8 cellular contexts compared by ENCODE assay signal in the genomic region with DNA sequence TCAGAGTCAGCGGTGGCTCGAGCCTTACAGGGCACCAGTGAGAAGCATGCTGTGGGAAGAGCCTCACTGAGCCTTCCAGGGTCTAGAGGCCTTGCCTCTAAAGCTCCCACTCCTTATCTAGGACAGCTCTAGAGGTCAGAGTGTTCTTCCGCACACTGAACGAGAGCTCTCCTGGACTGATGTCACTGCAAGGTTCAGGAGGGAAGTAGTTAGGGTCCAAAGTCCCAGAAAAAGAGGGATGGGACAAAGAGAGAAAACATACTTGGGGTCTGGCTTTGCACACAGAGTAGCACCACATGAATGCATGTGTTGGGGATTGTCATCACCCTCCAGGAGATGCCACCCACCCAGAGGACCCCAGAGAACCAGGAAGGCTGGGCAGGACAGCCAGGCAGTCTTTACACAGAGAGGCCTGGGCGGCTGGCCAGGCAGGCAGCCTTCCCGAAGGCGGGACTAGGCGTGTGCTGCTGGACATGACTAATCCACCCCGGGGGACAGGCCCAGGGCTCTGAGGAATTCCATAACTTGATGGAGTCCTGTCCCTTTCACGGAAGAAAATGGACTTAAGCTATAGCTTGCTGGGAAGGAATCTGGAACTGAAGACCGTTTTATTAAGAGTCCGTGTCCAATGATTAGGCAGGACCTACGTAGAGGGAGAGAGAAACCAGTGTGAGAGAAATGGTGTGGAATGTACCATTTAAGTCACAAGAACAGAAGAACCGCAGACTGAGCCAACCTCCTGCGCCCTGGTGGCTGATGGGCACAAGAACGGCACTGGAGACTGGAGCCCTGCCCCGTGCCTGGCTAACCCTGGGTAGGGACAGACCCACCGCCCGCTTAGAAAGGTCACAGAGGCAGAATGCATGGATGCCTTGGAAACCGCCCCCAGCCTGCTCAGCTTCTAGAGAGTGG. TPM values are rescaled to one million over a fixed set of nuclear protein-coding genes. Genes with fewer than 3 reads are reported as not detected.
DNase-seq lines count a peak whose midpoint lies in the region; ATAC-seq, FAIRE-seq and TF ChIP-seq lines count a peak whose summit lies in the region.

No MANE protein-coding gene starts in this region.

- no peak for FAIRE-seq in GM19239 (lab: Jason Lieb, UNC)

- TF ChIP-seq CTCF in RWPE2 (IDR thresholded peaks at IDR 0.05; ENCODE audit: poor library complexity, severe bottlenecking) = no peak

- H3K4me1 ChIP-seq in RWPE2 (ENCODE audit: insufficient read depth, poor library complexity, severe bottlenecking) = peaks cover 37% of the 10 kb centered on the region

- no peaks in the 10 kb centered on the region for H3K9me3 ChIP-seq in RWPE2 (ENCODE audit: severe bottlenecking)

- DNase-seq in AG08395 (ENCODE audit: low spot score) (peak; percentile 97), RWPE2 (ENCODE audit: low spot score) (no peak), fibroblast of peridontal ligament (ENCODE audit: extremely low read depth) (peak; percentile 92), occipital lobe (lab: John Stamatoyannopoulos, UW) (peak; percentile 27), NCI-H2227 (lab: John Stamatoyannopoulos, UW; ENCODE audit: unreplicated experiment) (no peak), DMS153 (lab: John Stamatoyannopoulos, UW) (no peak), GM19239 (ENCODE audit: insufficient read length, low spot score) (no peak)
- DNase-seq in effector CD4-positive, alpha-beta T cell = no peak

- ATAC-seq in RWPE2 (ENCODE audit: low read depth) = peak; percentile 40

- H3K4me3 ChIP-seq in RWPE2 (ENCODE audit: severe bottlenecking) = no peak overlapping the region

- H3K27me3 ChIP-seq in RWPE2 (ENCODE audit: insufficient read depth, poor library complexity, severe bottlenecking) = no peaks in the 10 kb centered on the region

- H3K36me3 ChIP-seq in RWPE2 (ENCODE audit: low read depth) = peaks cover 85% of the 10 kb centered on the region

- peak overlapping the region; percentile 67 for H3K27ac ChIP-seq in RWPE2 (ENCODE audit: poor library complexity, severe bottlenecking)

RNA-seq across cellular contexts. Expression of a gene that starts 16.7 kb away (rescaled TPM):
- total RNA-seq in occipital lobe = not detected

RNA-seq across cellular contexts. Expression of a gene that starts 48.1 kb away (rescaled TPM):
- 12.6 TPM for total RNA-seq in occipital lobe

Comparison
In these comparisons a context has a peak if more than half of its experiments do, and no peak if none do; other contexts are left out.
1. DNase-seq: peak in AG08395 (single experiment), fibroblast of peridontal ligament (single experiment) and occipital lobe (single experiment); none in RWPE2 (single experiment), NCI-H2227 (single experiment), DMS153 (single experiment), effector CD4-positive, alpha-beta T cell (single experiment) and GM19239 (single experiment).